ENCODE assay signal across 22 cellular contexts in the genomic region with DNA sequence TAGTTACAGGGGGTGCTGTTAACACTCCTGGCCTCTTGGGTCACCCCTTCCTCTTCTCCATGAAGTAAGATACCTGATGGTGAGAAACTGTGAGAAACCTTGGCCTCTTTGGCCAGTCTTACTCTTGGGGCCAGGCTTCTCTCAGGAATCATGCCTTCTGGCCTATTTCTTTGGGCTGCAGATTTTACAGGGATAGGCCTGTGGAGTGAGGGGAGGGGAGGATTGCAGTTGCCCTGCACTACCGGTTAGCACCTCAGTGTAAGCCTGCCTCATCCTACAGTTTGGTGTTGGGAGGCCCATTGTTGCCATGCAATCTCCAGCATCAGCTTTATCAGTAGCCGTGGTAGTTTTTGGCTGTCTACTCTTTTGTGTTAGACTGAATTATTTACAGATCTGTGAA. TPM values are rescaled to one million over a fixed set of nuclear protein-coding genes. Genes with fewer than 3 reads are reported as not detected.
DNase-seq lines count a peak whose midpoint lies in the region; ATAC-seq, FAIRE-seq and TF ChIP-seq lines count a peak whose summit lies in the region.
"Had no signal": no experiment of that assay in that cellular context is flagged by ENCODE, and none has a peak within 500 bp of the region (broad histone marks: within the 10 kb centered on the region; RNA-seq: fewer than 3 reads in every experiment).

No MANE protein-coding gene starts in this region.

- H3K9ac ChIP-seq in K562 (ENCODE audit: insufficient read depth in 1 of 2, low read depth in 2 of 2, low read length in 2 of 2) = no peak overlapping the region
- H3K9ac ChIP-seq: BLaER1, GM23248 had no signal

- no peaks in the 10 kb centered on the region for H3K36me3 Mint-ChIP-seq in GM23338 (ENCODE audit: low read depth)
- peaks cover 1% of the 10 kb centered on the region for H3K36me3 Mint-ChIP-seq in mesothelial cell of epicardium

- TF ChIP-seq CTCF in GM23338 (conservative IDR thresholded peaks at IDR 0.05; ENCODE audit: low read depth in 2 of 2) = no peak
- TF ChIP-seq CTCF in K562 (IDR thresholded peaks at IDR 0.05 in 2 of 3, conservative IDR thresholded peaks at IDR 0.05 in 1 of 3; ENCODE audit: insufficient read depth in 2 of 3, low read depth in 1 of 3, low read length in 3 of 3) = no peak
- TF ChIP-seq CTCF in mesothelial cell of epicardium (IDR thresholded peaks at IDR 0.05; ENCODE audit: unreplicated experiment) = no peak

- no peak overlapping the region for H3K27ac ChIP-seq in GM23338 (ENCODE audit: low read depth)
- no peak overlapping the region for H3K27ac ChIP-seq in K562 (ENCODE audit: extremely low read depth, low read depth, low read length)
- H3K27ac ChIP-seq: BLaER1, C4-2B, GM23248 had no signal

- H3K4me2 ChIP-seq in GM23338 = no peak overlapping the region
- H3K4me2 ChIP-seq in K562 (ENCODE audit: insufficient read depth, low read length) = no peak overlapping the region

- TF ChIP-seq POLR2A in K562 (conservative IDR thresholded peaks at IDR 0.05) = no peak

- H2AFZ ChIP-seq in GM23338 (no peak overlapping the region), K562 (ENCODE audit: low read depth, low read length) (peak overlapping the region; percentile 44; the same call in 1 of the 2 replicates)
- H2AFZ ChIP-seq: GM23248 had no signal

- 31% methylated on average over 2 of the region's 2 CpGs for WGBS in K562 (ENCODE audit: insufficient coverage, low coverage, missing lambda C conversion rate)

- H3K9me2 ChIP-seq in GM23338 (ENCODE audit: insufficient read depth) = no peaks in the 10 kb centered on the region

- H3F3A ChIP-seq in GM23338 (replicated peaks; ENCODE audit: low read depth) = no peaks in the 10 kb centered on the region

- H3K9me3 Mint-ChIP-seq in GM23338 (no peaks in the 10 kb centered on the region), mesothelial cell of epicardium (no peaks in the 10 kb centered on the region)
- H3K9me3 Mint-ChIP-seq: CD4-positive, CD25-positive, alpha-beta regulatory T cell; CD8-positive, alpha-beta T cell; H9 had no signal

- TF ChIP-seq RAD21 in K562 (CRISPR knock-in tag; conservative IDR thresholded peaks at IDR 0.05 in 1 of 2, IDR thresholded peaks at IDR 0.05 in 1 of 2) = no peak

- H4K20me1 ChIP-seq in GM23338 (replicated peaks; ENCODE audit: insufficient read depth) (no peaks in the 10 kb centered on the region), K562 (replicated peaks; ENCODE audit: control insufficient read depth, insufficient read depth, low read length) (no peaks in the 10 kb centered on the region)
- H4K20me1 ChIP-seq: BLaER1 had no signal

- H3K27me3 ChIP-seq in GM23338 (ENCODE audit: insufficient read depth) (no peaks in the 10 kb centered on the region), K562 (ENCODE audit: control insufficient read depth in 2 of 2, insufficient read depth in 2 of 2, low read length in 2 of 2) (no peaks in the 10 kb centered on the region)
- H3K27me3 ChIP-seq: BLaER1 had no signal

- no peaks in the 10 kb centered on the region for H3K9me1 ChIP-seq in K562 (ENCODE audit: control insufficient read depth, insufficient read depth, low read length)

- no peak for TF ChIP-seq EP300 in K562 (IDR thresholded peaks at IDR 0.05; ENCODE audit: low read length)

- H3K4me3 Mint-ChIP-seq in GM23338 = no peak overlapping the region
- no peak overlapping the region for H3K4me3 Mint-ChIP-seq in mesothelial cell of epicardium
- H3K4me3 Mint-ChIP-seq: B cell; CD4-positive, CD25-positive, alpha-beta regulatory T cell; CD8-positive, alpha-beta T cell; H9 had no signal

- H3K27ac Mint-ChIP-seq in GM23338 (no peak overlapping the region), mesothelial cell of epicardium (no peak overlapping the region)
- H3K27ac Mint-ChIP-seq: B cell; CD4-positive, CD25-positive, alpha-beta regulatory T cell; CD8-positive, alpha-beta T cell; H9 had no signal

- ATAC-seq in GM23338 = peak; percentile 61
- peak; percentile 45 for ATAC-seq in K562
- ATAC-seq in GM19328 (IDR thresholded peaks at IDR 0.05; ENCODE audit: unreplicated experiment) = no peak
- ATAC-seq: CD8-positive, alpha-beta T cell; HCT116 had no signal

- POLR2A ChIA-PET in K562 (lab: Yijun Ruan, JAX) = interaction anchor here (0.7 kb wide), 2 partner anchors 11 to 12 kb away, joined by 3 read pairs; no protein-coding TSS in a partner anchor

- H3K36me3 ChIP-seq in GM23338 (ENCODE audit: insufficient read depth) (no peaks in the 10 kb centered on the region), K562 (ENCODE audit: control insufficient read depth, insufficient read depth, low read length) (no peaks in the 10 kb centered on the region; the same call in 2 of the 3 replicates)

- H3K4me1 Mint-ChIP-seq in GM23338 = peaks cover 18% of the 10 kb centered on the region; the same call in 2 of the 3 replicates
- H3K4me1 Mint-ChIP-seq in mesothelial cell of epicardium = peaks cover 5% of the 10 kb centered on the region
- H3K4me1 Mint-ChIP-seq: B cell had no signal

- H3K79me2 ChIP-seq in GM23338 (replicated peaks; ENCODE audit: insufficient read depth) (no peaks in the 10 kb centered on the region), K562 (ENCODE audit: control insufficient read depth, insufficient read depth, low read length) (peaks cover 5% of the 10 kb centered on the region; the same call in 2 of the 3 replicates)

- intact Hi-C loops in K562 (cut with micrococcal nuclease) = no loop called here

- in situ Hi-C loops in K562 (cut with MboI) = no loop called here

- H3K9me3 ChIP-seq in K562 (replicated peaks; ENCODE audit: control insufficient read depth, insufficient read depth, low read depth, low read length) = no peaks in the 10 kb centered on the region
- H3K9me3 ChIP-seq: BLaER1, Caco-2 had no signal

- DNase-seq in ELF-1 (ENCODE audit: low read depth, low spot score) (peak; percentile 19), GM23338 (ENCODE audit: low spot score) (peak; percentile 6), K562 (ENCODE audit: extremely low read depth in 1 of 4, low spot score in 3 of 4) (no peak), iPS-NIHi7 (ENCODE audit: extremely low spot score) (peak; percentile 20), mesothelial cell of epicardium (ENCODE audit: low spot score in 2 of 2, unreplicated experiment in 2 of 2) (no peak), HPDE6-E6E7 (ENCODE audit: extremely low spot score) (no peak), AG08396 (ENCODE audit: low spot score) (no peak)
- DNase-seq: Caco-2; CD4-positive, CD25-positive, alpha-beta regulatory T cell; CD8-positive, alpha-beta T cell; DMS153; DMS79; EL; GF-D8; GM23248; H9 had no signal

- FAIRE-seq in K562 (lab: Jason Lieb, UNC) = no peak
- FAIRE-seq: GM12892 had no signal

- H3K4me1 ChIP-seq in GM23338 (ENCODE audit: insufficient read depth) = no peaks in the 10 kb centered on the region
- peaks cover 0 to 20% of the 10 kb centered on the region in 2 experiments; a peak in 3 of 5 replicates for H3K4me1 ChIP-seq in K562 (replicated peaks in 1 of 2; ENCODE audit: control insufficient read depth in 2 of 2, insufficient read depth in 2 of 2, low read length in 2 of 2)

- CTCF ChIA-PET in K562 (lab: Yijun Ruan, JAX; ENCODE audit: low intra/inter-chr PET ratio) = no interaction called here

- no peak overlapping the region for H3K4me3 ChIP-seq in GM23338
- no peak overlapping the region for H3K4me3 ChIP-seq in K562
- H3K4me3 ChIP-seq: BLaER1, GM23248 had no signal

- H3K27me3 Mint-ChIP-seq in GM23338 (ENCODE audit: insufficient read depth, low read depth, poor library complexity) (peaks cover 1% of the 10 kb centered on the region), mesothelial cell of epicardium (ENCODE audit: low read depth) (no peaks in the 10 kb centered on the region)
- H3K27me3 Mint-ChIP-seq: B cell; CD4-positive, CD25-positive, alpha-beta regulatory T cell had no signal

- BruUV-seq in K562 (replicated peaks; lab: Mats Ljungman, UMichigan) = no TSS peak

TF ChIP-seq in GM23338, 12 proteins besides CTCF, POLR2A, EP300 and RAD21 (continues in another document):
- no peak for TF ChIP-seq POLR2AphosphoS5 (IDR thresholded peaks at IDR 0.05; ENCODE audit: low read depth)
- TF ChIP-seq NANOG (IDR thresholded peaks at IDR 0.05; ENCODE audit: borderline replicate concordance) = no peak
- TF ChIP-seq ZNF114 (CRISPR knock-in tag; IDR thresholded peaks at IDR 0.05) = no peak
- no peak for TF ChIP-seq STAT1 (IDR thresholded peaks at IDR 0.05; ENCODE audit: unreplicated experiment)
- no peak for TF ChIP-seq EZH2phosphoT487 (IDR thresholded peaks at IDR 0.05; ENCODE audit: unreplicated experiment)
- no peak for TF ChIP-seq EZH2 (IDR thresholded peaks at IDR 0.05; ENCODE audit: low read depth, unreplicated experiment)

RNA-seq across cellular contexts. Expression of gene PGRMC2, which starts 7.6 kb away (rescaled TPM):
- 61.9 and 74.5 TPM in 2 replicates for total RNA-seq in GM23338 (2014; rRNA removed; shearing (Covaris generic))
- polyA plus RNA-seq in GM23338 (2016; fragmentation: Nextera tagmentation; extraction: Ambion mirVana) = 33.7 and 40.2 TPM in 2 replicates
- 14.0 and 45.2 TPM in 2 replicates for total RNA-seq in K562 (2011; cell fraction: chromatin; rRNA removed; ENCODE audit: low replicate concordance)
- total RNA-seq in K562 (2011; cell fraction: nucleolus; rRNA removed) = 14.8 and 16.2 TPM in 2 replicates
- 30.2 and 51.7 TPM in 2 replicates for total RNA-seq in K562 (2011; cell fraction: nucleoplasm; rRNA removed)
- 12.4 and 14.8 TPM in 2 replicates for total RNA-seq in K562 (2014; rRNA removed)
- total RNA-seq in K562 (2014; rRNA removed; fragmentation: Illumina TruSeq; extraction: Trizol) = 27.6 and 32.8 TPM in 2 replicates
- total RNA-seq in K562 (2015; rRNA removed; fragmentation: Illumina TruSeq; extraction: Trizol) = 18.3 and 19.3 TPM in 2 replicates
- 52.4 and 56.2 TPM in 2 replicates for total RNA-seq in K562 (2021)
- 20.4 and 21.8 TPM in 2 replicates for polyA plus RNA-seq in K562 (2011; rRNA removed)
- polyA plus RNA-seq in K562 (2011; cell fraction: cytosol; rRNA removed) = 2.6 and 6.2 TPM in 2 replicates
- polyA plus RNA-seq in K562 (2011; cell fraction: nucleus; rRNA removed) = 7.7 and 11.3 TPM in 2 replicates
- 37.6 and 55.2 TPM in 2 replicates for polyA plus RNA-seq in K562 (2012)
- polyA plus RNA-seq in K562 (2014; fragmentation: Illumina TruSeq; extraction: Trizol) = 72.0 and 81.3 TPM in 2 replicates
- 10 to 100 TPM; 17.1 to 22.7 TPM for polyA plus RNA-seq in K562 (2014; fragmentation: Nextera tagmentation; extraction: Ambion mirVana)
- polyA plus RNA-seq in K562 (2014; rRNA removed) = 31.9 and 34.1 TPM in 2 replicates
- polyA minus RNA-seq in K562 (2011; rRNA and poly(A)+ RNA removed) = 6.1 and 9.1 TPM in 2 replicates
- 8.3 and 8.4 TPM in 2 replicates for polyA minus RNA-seq in K562 (2011; cell fraction: cytosol; rRNA and poly(A)+ RNA removed)
- polyA minus RNA-seq in K562 (2011; cell fraction: nucleus; rRNA and poly(A)+ RNA removed) = 5.3 and 8.4 TPM in 2 replicates
- 57.2 to 63.9 TPM (median 62.9 TPM) in 3 replicates for total RNA-seq in mesothelial cell of epicardium

Comparison
In these comparisons a context has a peak if more than half of its experiments do, and no peak if none do; other contexts are left out.
1. DNase-seq: peak in ELF-1 (single experiment), GM23338 (single experiment) and iPS-NIHi7 (single experiment); none in K562 (0 of 4), mesothelial cell of epicardium (0 of 2), HPDE6-E6E7 (single experiment) and AG08396 (single experiment).